Comparison of ENCODE assay signal across 1 cellular context in genomic region chr3:118480101-118480860, GRCh38.
TF ChIP-seq lines count a peak whose summit lies in the region.

No MANE protein-coding gene starts in this region.

TF ChIP-seq in GM12878, 131 proteins besides CTCF, POLR2A, EP300 and RAD21 (continued from another document):
- TF ChIP-seq SUZ12 (IDR thresholded peaks at IDR 0.05; ENCODE audit: unreplicated experiment) = no peak
- TF ChIP-seq MYB (IDR thresholded peaks at IDR 0.05; ENCODE audit: borderline replicate concordance, low read depth, low read length) = no peak
- TF ChIP-seq BHLHE40 (IDR thresholded peaks at IDR 0.05; ENCODE audit: borderline replicate concordance in 1 of 2, low read depth in 2 of 2, low read length in 1 of 2) = 0 out of 4 replicates have a peak, but pooled peaks of 1 of the 2 experiments have one; percentile 30
- TF ChIP-seq IRF3 (IDR thresholded peaks at IDR 0.05) = no peak
- TF ChIP-seq BCL11A (IDR thresholded peaks at IDR 0.05; ENCODE audit: low read depth, low read length) = peak; percentile 82
- no peak for TF ChIP-seq JUND (IDR thresholded peaks at IDR 0.05; ENCODE audit: low read depth, low read length)
- peak; percentile 40; the same call in 1 of the 2 replicates for TF ChIP-seq RELB (IDR thresholded peaks at IDR 0.05; ENCODE audit: low read depth)
- TF ChIP-seq CHD1 (IDR thresholded peaks at IDR 0.05; ENCODE audit: low read depth, low read length) = no peak
- no peak for TF ChIP-seq ZNF217 (IDR thresholded peaks at IDR 0.05)
- no peak for TF ChIP-seq PAX8 (IDR thresholded peaks at IDR 0.05)
- peak; percentile 47; the same call in 1 of the 2 replicates for TF ChIP-seq TCF12 (IDR thresholded peaks at IDR 0.05; ENCODE audit: low read depth, low read length)
- TF ChIP-seq IKZF1 (conservative IDR thresholded peaks at IDR 0.05) = peak; percentile 65
- peak; percentile 36; the same call in 1 of the 2 replicates for TF ChIP-seq JUNB (IDR thresholded peaks at IDR 0.05)
- peak; percentile 79 for TF ChIP-seq CBFB (IDR thresholded peaks at IDR 0.05; ENCODE audit: low read depth)
- no peak for TF ChIP-seq SMARCA5 (IDR thresholded peaks at IDR 0.05)
- TF ChIP-seq ATF7 (IDR thresholded peaks at IDR 0.05; ENCODE audit: low read depth) = peak; percentile 77
- TF ChIP-seq ATF3 (IDR thresholded peaks at IDR 0.05; ENCODE audit: borderline replicate concordance, extremely low read depth, low read depth, low read length) = no peak
- peak; percentile 12 for TF ChIP-seq MEF2B (IDR thresholded peaks at IDR 0.05; ENCODE audit: partially characterized antibody, poor library complexity, severe bottlenecking)
- TF ChIP-seq SRF (IDR thresholded peaks at IDR 0.05; ENCODE audit: low read depth in 2 of 2, low read length in 2 of 2) = peak in 1 of 2 experiments; percentile 71; a peak in 2 of 4 replicates
- peak; percentile 76; the same call in 1 of the 2 replicates for TF ChIP-seq NFIC (IDR thresholded peaks at IDR 0.05; ENCODE audit: low read depth, low read length)
- no peak for TF ChIP-seq BMI1 (IDR thresholded peaks at IDR 0.05; ENCODE audit: borderline replicate concordance)
- TF ChIP-seq EED (IDR thresholded peaks at IDR 0.05; ENCODE audit: low read depth) = peak; percentile 35; the same call in 1 of the 2 replicates
- TF ChIP-seq MLLT1 (IDR thresholded peaks at IDR 0.05) = peak; percentile 84
- TF ChIP-seq KAT2A (conservative IDR thresholded peaks at IDR 0.05; ENCODE audit: control insufficient read depth, low read depth, low read length) = no peak
- TF ChIP-seq MEF2A (IDR thresholded peaks at IDR 0.05; ENCODE audit: insufficient read depth, low read depth, low read length) = no peak
- no peak for TF ChIP-seq RBBP5 (conservative IDR thresholded peaks at IDR 0.05)
- TF ChIP-seq DPF2 (IDR thresholded peaks at IDR 0.05) = peak; percentile 42; the same call in 1 of the 2 replicates
- TF ChIP-seq USF2 (IDR thresholded peaks at IDR 0.05; ENCODE audit: borderline replicate concordance, low read depth, low read length) = no peak
- TF ChIP-seq PBX3 (IDR thresholded peaks at IDR 0.05; ENCODE audit: insufficient replicate concordance, low read depth, low read length) = no peak
- no peak for TF ChIP-seq RELA (IDR thresholded peaks at IDR 0.05; ENCODE audit: borderline replicate concordance, partially characterized antibody)
- TF ChIP-seq BRCA1 (IDR thresholded peaks at IDR 0.05; ENCODE audit: low read depth, low read length) = no peak
- peak; percentile 23; the same call in 1 of the 2 replicates for TF ChIP-seq GABPA (IDR thresholded peaks at IDR 0.05; ENCODE audit: low read depth)
- no peak for TF ChIP-seq TAF1 (IDR thresholded peaks at IDR 0.05; ENCODE audit: borderline replicate concordance, low read depth, low read length)
